ENCODE assay signal across 19 cellular contexts in the genomic region with DNA sequence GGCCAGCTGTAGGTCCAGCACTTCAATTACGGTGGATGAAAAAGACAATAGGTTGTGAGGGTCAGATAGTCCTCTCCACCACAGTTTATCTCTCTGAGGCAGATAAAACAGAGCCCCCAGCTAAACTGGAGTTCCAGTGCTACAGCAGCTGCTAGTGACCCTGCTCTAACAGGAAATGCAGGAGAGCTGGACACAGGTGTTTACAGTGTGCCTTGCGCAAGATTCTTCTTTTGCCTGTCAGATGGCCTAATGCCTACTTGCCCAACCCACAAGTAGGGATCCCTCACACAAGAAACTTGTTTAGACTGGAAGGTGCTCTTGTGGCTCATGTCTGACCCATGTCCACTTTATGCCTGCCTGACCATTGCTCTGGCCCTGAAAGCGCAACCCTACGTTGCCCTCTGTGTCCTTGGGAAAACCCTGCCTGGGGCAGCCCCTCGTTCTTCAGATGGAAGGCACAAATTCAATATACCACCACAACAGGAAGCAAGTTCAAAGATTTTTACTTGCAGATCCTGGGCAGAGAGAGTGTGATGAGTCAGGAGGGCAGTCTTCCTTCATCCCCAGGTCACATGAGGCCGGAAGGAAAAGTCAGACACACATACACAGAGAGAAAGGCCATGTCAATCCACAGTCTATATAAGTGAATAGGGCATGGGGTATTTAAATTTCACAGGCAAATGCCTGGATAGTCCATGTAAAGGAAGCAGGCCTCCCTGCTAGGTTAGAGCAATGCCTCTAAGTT.
DNase-seq lines count a peak whose midpoint lies in the region; ATAC-seq and TF ChIP-seq lines count a peak whose summit lies in the region.
"Had no signal": no experiment of that assay in that cellular context is flagged by ENCODE, and none has a peak within 500 bp of the region (broad histone marks: within the 10 kb centered on the region; RNA-seq: fewer than 3 reads in every experiment).

No MANE protein-coding gene starts in this region.

- H3K79me1 ChIP-seq in mesenchymal stem cell (replicated peaks; ENCODE audit: low read length, poor library complexity, severe bottlenecking): no peaks in the 10 kb centered on the region

- H3K36me3 ChIP-seq in GM23338 (ENCODE audit: insufficient read depth) (no peaks in the 10 kb centered on the region), mesenchymal stem cell (ENCODE audit: control insufficient read depth in 1 of 2, insufficient read depth in 2 of 2, low read depth in 1 of 2, low read length in 2 of 2) (no peaks in the 10 kb centered on the region), tibial nerve (no peaks in the 10 kb centered on the region)
- H3K36me3 ChIP-seq: Peyer's patch had no signal

- H3K27me3 ChIP-seq in GM23338 (ENCODE audit: insufficient read depth): no peaks in the 10 kb centered on the region
- H3K27me3 ChIP-seq in mesenchymal stem cell (ENCODE audit: control insufficient read depth in 1 of 2, insufficient read depth in 1 of 2, low read length in 2 of 2): no peaks in the 10 kb centered on the region
- no peaks in the 10 kb centered on the region for H3K27me3 ChIP-seq in tibial nerve
- H3K27me3 ChIP-seq: Peyer's patch had no signal

- DNase-seq in A172 (ENCODE audit: low spot score): peak; percentile 2
- no peak for DNase-seq in GM23338 (ENCODE audit: low spot score)
- DNase-seq in SHP77 treated with DMSO at 0.1 percent for 48 hours (lab: John Stamatoyannopoulos, UW): peak; percentile 10
- peak; percentile 10 for DNase-seq in mesenchymal stem cell
- no peak for DNase-seq in amygdala (lab: John Stamatoyannopoulos, UW)
- DNase-seq in dedifferentiated amniotic fluid mesenchymal stem cell (ENCODE audit: extremely low spot score): no peak
- no peak for DNase-seq in tibial nerve (ENCODE audit: low spot score in 2 of 2)
- DNase-seq in AG08396 (ENCODE audit: low spot score): no peak
- DNase-seq: KBM-7, NCI-H1048, NCI-H2227 treated with DMSO at 0.1 percent for 48 hours, NCI-H524, Peyer's patch, Right ventricle myocardium superior had no signal

- peaks cover 2% of the 10 kb centered on the region for H3K27me3 Mint-ChIP-seq in GM23338 (ENCODE audit: insufficient read depth, low read depth, poor library complexity)

- H3K4me1 ChIP-seq in GM23338 (ENCODE audit: insufficient read depth) (no peaks in the 10 kb centered on the region), mesenchymal stem cell (ENCODE audit: control insufficient read depth, insufficient read depth, low read depth, low read length) (no peaks in the 10 kb centered on the region), tibial nerve (no peaks in the 10 kb centered on the region)
- H3K4me1 ChIP-seq: A549, Peyer's patch had no signal

- H3K18ac ChIP-seq in mesenchymal stem cell (ENCODE audit: low read depth in 1 of 2, low read length in 2 of 2): no peak overlapping the region

- 89% methylated on average over 5 of the region's 6 CpGs for WGBS in mesenchymal stem cell
- WGBS in tibial nerve, 2 donors: 79 to 81% methylated on average over 6 of the region's 6 CpGs

- H2AFZ ChIP-seq in GM23338: peak overlapping the region; percentile 49; the same call in 1 of the 2 replicates
- H2AFZ ChIP-seq in mesenchymal stem cell (ENCODE audit: low read depth, low read length): no peak overlapping the region

- no peaks in the 10 kb centered on the region for H3K36me3 Mint-ChIP-seq in GM23338 (ENCODE audit: low read depth)
- H3K36me3 Mint-ChIP-seq: CD14-positive monocyte had no signal

- no peak overlapping the region for H2BK5ac ChIP-seq in mesenchymal stem cell (ENCODE audit: low read depth, low read length, poor library complexity, severe bottlenecking)

- H3K4me2 ChIP-seq in GM23338 (no peak overlapping the region), mesenchymal stem cell (ENCODE audit: low read length, poor library complexity, severe bottlenecking) (no peak overlapping the region)
- H3K4me2 ChIP-seq: A549 had no signal

- H2AK5ac ChIP-seq in mesenchymal stem cell (ENCODE audit: low read length, severe bottlenecking): no peak overlapping the region

- no peak overlapping the region for H3K9ac ChIP-seq in mesenchymal stem cell (ENCODE audit: low read length)

- no peak overlapping the region for H2BK15ac ChIP-seq in mesenchymal stem cell (ENCODE audit: low read depth, poor library complexity, severe bottlenecking)

- no peak overlapping the region for H3K27ac Mint-ChIP-seq in GM23338
- H3K27ac Mint-ChIP-seq: CD14-positive monocyte had no signal

- no peak overlapping the region for H2BK12ac ChIP-seq in mesenchymal stem cell (ENCODE audit: low read length in 2 of 2)

- no peaks in the 10 kb centered on the region for H3K79me2 ChIP-seq in GM23338 (replicated peaks; ENCODE audit: insufficient read depth)

- H3K14ac ChIP-seq in mesenchymal stem cell (ENCODE audit: low read length in 2 of 2): no peak overlapping the region

- H3K4me3 Mint-ChIP-seq in GM23338: no peak overlapping the region
- H3K4me3 Mint-ChIP-seq: CD14-positive monocyte had no signal

- H3K27ac ChIP-seq in GM23338 (ENCODE audit: low read depth) (no peak overlapping the region), mesenchymal stem cell (ENCODE audit: low read length, poor library complexity, severe bottlenecking) (no peak overlapping the region), tibial nerve (no peak overlapping the region)
- H3K27ac ChIP-seq: A549, HL-60, Peyer's patch had no signal

- H3K4me3 ChIP-seq in GM23338: no peak overlapping the region
- H3K4me3 ChIP-seq in mesenchymal stem cell (ENCODE audit: insufficient read depth in 1 of 2, low read depth in 1 of 2, low read length in 2 of 2): no peak overlapping the region
- no peak overlapping the region for H3K4me3 ChIP-seq in tibial nerve
- H3K4me3 ChIP-seq: A549, Peyer's patch had no signal

- no peak overlapping the region for H3K4ac ChIP-seq in mesenchymal stem cell (ENCODE audit: low read depth in 1 of 2, low read length in 2 of 2)

- no peaks in the 10 kb centered on the region for H3F3A ChIP-seq in GM23338 (replicated peaks; ENCODE audit: low read depth)

- ATAC-seq in GM23338: no peak
- ATAC-seq: A549, HCT116, SK-N-SH treated with all-trans-retinoic acid at 6 μM for 48 hours had no signal

- no peaks in the 10 kb centered on the region for H3K9me3 Mint-ChIP-seq in GM23338

- TF ChIP-seq POLR2A in tibial nerve (IDR thresholded peaks at IDR 0.05): no peak

- H4K8ac ChIP-seq in mesenchymal stem cell (ENCODE audit: low read length): no peak overlapping the region

- TF ChIP-seq CTCF in GM23338 (conservative IDR thresholded peaks at IDR 0.05; ENCODE audit: low read depth in 2 of 2): no peak
- TF ChIP-seq CTCF in tibial nerve (IDR thresholded peaks at IDR 0.05): no peak

- H3K9me2 ChIP-seq in GM23338 (ENCODE audit: insufficient read depth): 0 out of 2 replicates have a peak, but pooled peaks cover 2% of the 10 kb centered on the region

- no peak overlapping the region for H2BK120ac ChIP-seq in mesenchymal stem cell (ENCODE audit: low read depth, low read length)

- H3K9me3 ChIP-seq in mesenchymal stem cell (ENCODE audit: control insufficient read depth, low read length): peaks cover 2% of the 10 kb centered on the region
- no peaks in the 10 kb centered on the region for H3K9me3 ChIP-seq in tibial nerve
- H3K9me3 ChIP-seq: A549, Peyer's patch had no signal

- H4K91ac ChIP-seq in mesenchymal stem cell (ENCODE audit: low read length): no peak overlapping the region

- H4K20me1 ChIP-seq in GM23338 (replicated peaks; ENCODE audit: insufficient read depth): no peaks in the 10 kb centered on the region

- no peak for TF ChIP-seq EP300 in tibial nerve (IDR thresholded peaks at IDR 0.05)

- no peaks in the 10 kb centered on the region for H3K4me1 Mint-ChIP-seq in GM23338
- H3K4me1 Mint-ChIP-seq: CD14-positive monocyte had no signal

- H3K23ac ChIP-seq in mesenchymal stem cell (ENCODE audit: low read length in 2 of 2): no peak overlapping the region

TF ChIP-seq in GM23338, 12 proteins besides CTCF, POLR2A, EP300 and RAD21 (continues in another document):
- TF ChIP-seq STAT1 (IDR thresholded peaks at IDR 0.05; ENCODE audit: unreplicated experiment) (no peak), EZH2phosphoT487 (IDR thresholded peaks at IDR 0.05; ENCODE audit: unreplicated experiment) (no peak), CREB1 (CRISPR knock-in tag; IDR thresholded peaks at IDR 0.05; ENCODE audit: low read depth) (no peak), NANOG (IDR thresholded peaks at IDR 0.05; ENCODE audit: borderline replicate concordance) (no peak), ZNF114 (CRISPR knock-in tag; IDR thresholded peaks at IDR 0.05) (no peak)
- TF ChIP-seq, protein P1, sequence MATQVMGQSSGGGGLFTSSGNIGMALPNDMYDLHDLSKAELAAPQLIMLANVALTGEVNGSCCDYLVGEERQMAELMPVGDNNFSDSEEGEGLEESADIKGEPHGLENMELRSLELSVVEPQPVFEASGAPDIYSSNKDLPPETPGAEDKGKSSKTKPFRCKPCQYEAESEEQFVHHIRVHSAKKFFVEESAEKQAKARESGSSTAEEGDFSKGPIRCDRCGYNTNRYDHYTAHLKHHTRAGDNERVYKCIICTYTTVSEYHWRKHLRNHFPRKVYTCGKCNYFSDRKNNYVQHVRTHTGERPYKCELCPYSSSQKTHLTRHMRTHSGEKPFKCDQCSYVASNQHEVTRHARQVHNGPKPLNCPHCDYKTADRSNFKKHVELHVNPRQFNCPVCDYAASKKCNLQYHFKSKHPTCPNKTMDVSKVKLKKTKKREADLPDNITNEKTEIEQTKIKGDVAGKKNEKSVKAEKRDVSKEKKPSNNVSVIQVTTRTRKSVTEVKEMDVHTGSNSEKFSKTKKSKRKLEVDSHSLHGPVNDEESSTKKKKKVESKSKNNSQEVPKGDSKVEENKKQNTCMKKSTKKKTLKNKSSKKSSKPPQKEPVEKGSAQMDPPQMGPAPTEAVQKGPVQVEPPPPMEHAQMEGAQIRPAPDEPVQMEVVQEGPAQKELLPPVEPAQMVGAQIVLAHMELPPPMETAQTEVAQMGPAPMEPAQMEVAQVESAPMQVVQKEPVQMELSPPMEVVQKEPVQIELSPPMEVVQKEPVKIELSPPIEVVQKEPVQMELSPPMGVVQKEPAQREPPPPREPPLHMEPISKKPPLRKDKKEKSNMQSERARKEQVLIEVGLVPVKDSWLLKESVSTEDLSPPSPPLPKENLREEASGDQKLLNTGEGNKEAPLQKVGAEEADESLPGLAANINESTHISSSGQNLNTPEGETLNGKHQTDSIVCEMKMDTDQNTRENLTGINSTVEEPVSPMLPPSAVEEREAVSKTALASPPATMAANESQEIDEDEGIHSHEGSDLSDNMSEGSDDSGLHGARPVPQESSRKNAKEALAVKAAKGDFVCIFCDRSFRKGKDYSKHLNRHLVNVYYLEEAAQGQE (IDR thresholded peaks at IDR 0.05; ENCODE audit: unreplicated experiment): no peak
- TF ChIP-seq, protein P2, sequence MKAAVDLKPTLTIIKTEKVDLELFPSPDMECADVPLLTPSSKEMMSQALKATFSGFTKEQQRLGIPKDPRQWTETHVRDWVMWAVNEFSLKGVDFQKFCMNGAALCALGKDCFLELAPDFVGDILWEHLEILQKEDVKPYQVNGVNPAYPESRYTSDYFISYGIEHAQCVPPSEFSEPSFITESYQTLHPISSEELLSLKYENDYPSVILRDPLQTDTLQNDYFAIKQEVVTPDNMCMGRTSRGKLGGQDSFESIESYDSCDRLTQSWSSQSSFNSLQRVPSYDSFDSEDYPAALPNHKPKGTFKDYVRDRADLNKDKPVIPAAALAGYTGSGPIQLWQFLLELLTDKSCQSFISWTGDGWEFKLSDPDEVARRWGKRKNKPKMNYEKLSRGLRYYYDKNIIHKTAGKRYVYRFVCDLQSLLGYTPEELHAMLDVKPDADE (IDR thresholded peaks at IDR 0.05): no peak

Comparison
In these comparisons a context has a peak if more than half of its experiments do, and no peak if none do; other contexts are left out.
1. DNase-seq: peak in A172 (single experiment), SHP77 treated with DMSO at 0.1 percent for 48 hours (single experiment) and mesenchymal stem cell (single experiment); none in GM23338 (single experiment), amygdala (0 of 56), dedifferentiated amniotic fluid mesenchymal stem cell (single experiment), tibial nerve (0 of 2) and AG08396 (single experiment).